Comparison of ENCODE assay signal across 1 cellular context in the genomic region with DNA sequence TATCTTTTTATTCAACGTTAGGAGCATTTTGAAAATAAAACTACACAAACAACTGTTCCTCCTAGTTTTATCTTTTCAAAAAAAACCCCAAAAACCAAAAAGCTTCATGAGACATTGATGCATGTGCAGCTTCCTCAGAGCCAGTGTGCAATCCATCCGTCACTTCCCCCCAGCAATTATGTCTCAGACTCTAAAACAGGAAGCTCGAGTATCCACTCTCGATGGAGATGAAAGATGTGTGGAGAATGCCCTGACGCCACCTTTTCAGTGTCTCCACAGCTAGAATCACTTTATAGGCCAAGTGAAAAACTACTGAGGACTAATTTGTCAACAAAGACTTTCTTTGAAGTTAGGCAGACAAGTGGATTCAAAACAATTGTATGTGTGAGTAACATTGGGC.
TF ChIP-seq lines count a peak whose summit lies in the region.

No MANE protein-coding gene starts in this region.

TF ChIP-seq in WTC11, 78 proteins besides CTCF, POLR2A, EP300 and RAD21 (continued from another document):
- TF ChIP-seq, protein P1, sequence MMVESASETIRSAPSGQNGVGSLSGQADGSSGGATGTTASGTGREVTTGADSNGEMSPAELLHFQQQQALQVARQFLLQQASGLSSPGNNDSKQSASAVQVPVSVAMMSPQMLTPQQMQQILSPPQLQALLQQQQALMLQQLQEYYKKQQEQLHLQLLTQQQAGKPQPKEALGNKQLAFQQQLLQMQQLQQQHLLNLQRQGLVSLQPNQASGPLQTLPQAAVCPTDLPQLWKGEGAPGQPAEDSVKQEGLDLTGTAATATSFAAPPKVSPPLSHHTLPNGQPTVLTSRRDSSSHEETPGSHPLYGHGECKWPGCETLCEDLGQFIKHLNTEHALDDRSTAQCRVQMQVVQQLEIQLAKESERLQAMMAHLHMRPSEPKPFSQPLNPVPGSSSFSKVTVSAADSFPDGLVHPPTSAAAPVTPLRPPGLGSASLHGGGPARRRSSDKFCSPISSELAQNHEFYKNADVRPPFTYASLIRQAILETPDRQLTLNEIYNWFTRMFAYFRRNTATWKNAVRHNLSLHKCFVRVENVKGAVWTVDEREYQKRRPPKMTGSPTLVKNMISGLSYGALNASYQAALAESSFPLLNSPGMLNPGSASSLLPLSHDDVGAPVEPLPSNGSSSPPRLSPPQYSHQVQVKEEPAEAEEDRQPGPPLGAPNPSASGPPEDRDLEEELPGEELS (CRISPR knock-in tag; IDR thresholded peaks at IDR 0.05): no peak
- no peak for TF ChIP-seq ZNF423 (CRISPR knock-in tag; IDR thresholded peaks at IDR 0.05)
- no peak for TF ChIP-seq ATF1 (CRISPR knock-in tag; IDR thresholded peaks at IDR 0.05)
- TF ChIP-seq ZNF396 (CRISPR knock-in tag; IDR thresholded peaks at IDR 0.05; ENCODE audit: borderline replicate concordance): no peak
TF ChIP-seq in WTC11: peak in this region for 0.
